Comparison of ENCODE assay signal across 1 cellular context in the genomic region with DNA sequence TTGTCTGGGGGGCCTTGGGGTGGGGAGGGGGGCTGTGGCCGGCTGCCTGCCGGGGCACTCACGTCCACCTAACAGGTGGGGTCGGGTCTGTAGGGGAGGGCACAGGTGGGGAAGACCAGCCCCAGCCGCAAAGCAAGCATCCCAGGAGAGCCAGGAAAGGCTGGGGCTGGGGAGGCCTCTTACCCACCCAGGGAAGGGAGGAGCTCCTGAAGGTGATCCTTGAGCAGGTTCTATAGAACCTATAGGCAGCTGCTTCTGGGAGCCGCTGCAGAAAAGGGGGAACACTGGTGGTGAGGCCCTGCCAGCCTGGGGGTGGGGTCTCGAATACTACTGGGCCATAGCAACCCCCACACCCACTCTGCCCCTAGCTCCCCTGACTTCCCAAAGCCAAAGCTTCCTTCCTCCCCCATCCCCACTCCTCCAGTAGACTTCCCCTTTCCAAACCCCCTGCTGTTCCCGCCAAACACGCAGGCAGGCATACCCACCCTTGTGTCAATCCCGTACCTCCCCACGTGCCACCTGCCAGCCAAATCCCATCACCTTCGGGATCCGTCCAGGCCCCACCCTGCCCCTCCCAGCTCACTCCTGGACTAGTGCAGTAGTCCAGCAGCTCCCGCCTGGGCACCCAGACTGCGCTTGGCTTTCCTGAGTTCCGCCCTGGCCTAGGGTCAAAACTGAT.
TF ChIP-seq lines count a peak whose summit lies in the region.

No MANE protein-coding gene starts in this region.

TF ChIP-seq in HEK293T, 16 proteins besides CTCF, POLR2A, EP300 and RAD21 (continued from another document):
- no peak for TF ChIP-seq FOXM1 (IDR thresholded peaks at IDR 0.05; ENCODE audit: borderline replicate concordance)
